33 cellular contexts compared by ENCODE assay signal in the genomic region with DNA sequence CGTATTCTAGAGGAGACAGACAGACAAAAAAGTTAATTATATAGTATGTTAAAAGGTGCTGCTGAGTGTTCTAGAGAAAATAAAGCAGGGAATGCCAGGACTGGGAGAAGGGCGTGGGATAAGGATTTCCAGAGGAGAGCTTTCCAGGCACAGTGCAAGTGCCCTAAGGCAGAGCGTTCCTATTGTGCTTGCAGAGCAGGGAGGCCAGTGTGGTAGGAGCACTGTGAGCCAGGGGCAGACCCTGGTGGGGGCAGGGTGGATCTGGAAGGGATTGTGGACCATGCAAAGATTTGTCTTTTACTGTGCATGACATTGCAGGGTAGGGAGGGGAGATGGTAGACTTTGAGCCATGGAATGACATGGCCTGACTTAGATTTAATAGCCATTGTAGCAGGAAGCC. TPM values are rescaled to one million over a fixed set of nuclear protein-coding genes. Genes with fewer than 3 reads are reported as not detected.
"Had no signal": no experiment of that assay in that cellular context is flagged by ENCODE, and none has a peak within 500 bp of the region (broad histone marks: within the 10 kb centered on the region; RNA-seq: fewer than 3 reads in every experiment).

No MANE protein-coding gene starts in this region.

- H3K4me1 Mint-ChIP-seq: activated CD4-positive, alpha-beta T cell treated with anti-CD3 and anti-CD28 coated beads, Interleukin-2, amount 10 ng/mL, durations not matched to agents 24 days and 14 days; activated naive CD8-positive, alpha-beta T cell treated with anti-CD3 and anti-CD28 coated beads for 36 hours; activated T-helper 17 cell treated with anti-CD3 and anti-CD28 coated beads, Interleukin-2, amount 50 U/mL, for 72 hours had no signal

- H3K27me3 Mint-ChIP-seq: activated CD4-positive, alpha-beta T cell treated with anti-CD3 and anti-CD28 coated beads, Interleukin-2, amount 10 ng/mL, durations not matched to agents 24 days and 14 days; activated CD8-positive, alpha-beta T cell treated with anti-CD3 and anti-CD28 coated beads for 36 hours; activated naive CD8-positive, alpha-beta T cell treated with anti-CD3 and anti-CD28 coated beads for 36 hours; activated T-helper 17 cell treated with anti-CD3 and anti-CD28 coated beads, Interleukin-2, amount 50 U/mL, for 72 hours had no signal

- H3K9me3 Mint-ChIP-seq: activated CD4-positive, alpha-beta T cell treated with anti-CD3 and anti-CD28 coated beads, Interleukin-2, amount 10 ng/mL, durations not matched to agents 24 days and 14 days; activated CD8-positive, alpha-beta T cell treated with anti-CD3 and anti-CD28 coated beads for 36 hours; activated naive CD8-positive, alpha-beta T cell treated with anti-CD3 and anti-CD28 coated beads for 36 hours; activated T-cell treated with anti-CD3 and anti-CD28 coated beads, Interleukin-2, amount 50 U/mL, for 72 hours; activated T-helper 17 cell treated with anti-CD3 and anti-CD28 coated beads, Interleukin-2, amount 50 U/mL, for 72 hours had no signal

- H3K27ac ChIP-seq: brain microvascular endothelial cell, WERI-Rb-1 had no signal

- H3K4me3 Mint-ChIP-seq: activated CD4-positive, alpha-beta T cell treated with anti-CD3 and anti-CD28 coated beads, Interleukin-2, amount 10 ng/mL, durations not matched to agents 24 days and 14 days; activated CD8-positive, alpha-beta T cell treated with anti-CD3 and anti-CD28 coated beads for 36 hours; activated naive CD8-positive, alpha-beta T cell treated with anti-CD3 and anti-CD28 coated beads for 36 hours; activated T-cell treated with anti-CD3 and anti-CD28 coated beads, Interleukin-2, amount 50 U/mL, for 72 hours; activated T-helper 17 cell treated with anti-CD3 and anti-CD28 coated beads, Interleukin-2, amount 50 U/mL, for 72 hours had no signal

- H3K9me3 ChIP-seq: MG63 had no signal

- DNase-seq: activated CD4-positive, alpha-beta T cell treated with anti-CD3 and anti-CD28 coated beads, Interleukin-2, amount 10 ng/mL, durations not matched to agents 24 days and 14 days; activated CD4-positive, alpha-beta T cell treated with anti-CD3 and anti-CD28 coated beads, Interleukin-2, amount 50 U/mL, for 4 hours; activated CD8-positive, alpha-beta T cell treated with anti-CD3 and anti-CD28 coated beads for 36 hours; activated effector memory CD4-positive, alpha-beta T cell treated with anti-CD3 and anti-CD28 coated beads, Interleukin-2, amount 50 U/mL, for 16 hours; activated naive CD4-positive, alpha-beta T cell; activated naive CD4-positive, alpha-beta T cell treated with anti-CD3 and anti-CD28 coated beads, Interleukin-2, amount 50 U/mL, for 16 hours; activated naive CD8-positive, alpha-beta T cell treated with anti-CD3 and anti-CD28 coated beads for 36 hours; activated T-cell treated with anti-CD3 and anti-CD28 coated beads, Interleukin-2, amount 50 U/mL, for 1 hour; activated T-cell treated with anti-CD3 and anti-CD28 coated beads, Interleukin-2, amount 50 U/mL, for 72 hours; amniotic stem cell; aorta; brain microvascular endothelial cell; central memory CD4-positive, alpha-beta T cell; Kasumi-1; MG63; NCI-H1048; NCI-H1105 treated with DMSO at 0.1 percent for 48 hours; NCI-H1436; NCI-H1694; NCI-H1930; NCI-H2081 treated with DMSO at 0.1 percent for 48 hours; NCI-H510A; NCI-H526; NCI-H748 treated with DMSO at 0.1 percent for 48 hours; OCI-M1; Right ventricle myocardium superior; SW 1271; T-helper 1 cell; T-helper 2 cell; T-helper 9 cell; WERI-Rb-1 had no signal

- H3K27ac Mint-ChIP-seq: activated CD4-positive, alpha-beta T cell treated with anti-CD3 and anti-CD28 coated beads, Interleukin-2, amount 10 ng/mL, durations not matched to agents 24 days and 14 days; activated CD8-positive, alpha-beta T cell treated with anti-CD3 and anti-CD28 coated beads for 36 hours; activated naive CD8-positive, alpha-beta T cell treated with anti-CD3 and anti-CD28 coated beads for 36 hours; activated T-helper 17 cell treated with anti-CD3 and anti-CD28 coated beads, Interleukin-2, amount 50 U/mL, for 72 hours had no signal

- ATAC-seq: activated CD8-positive, alpha-beta T cell treated with anti-CD3 and anti-CD28 coated beads for 36 hours; activated T-cell treated with anti-CD3 and anti-CD28 coated beads, Interleukin-2, amount 50 U/mL, for 72 hours; activated T-helper 17 cell treated with anti-CD3 and anti-CD28 coated beads, Interleukin-2, amount 50 U/mL, for 72 hours had no signal

- H3K27me3 ChIP-seq: brain microvascular endothelial cell, MG63 had no signal

- H3K4me3 ChIP-seq: MG63 had no signal

RNA-seq across cellular contexts. Expression of gene EXOC1L, which starts 59.6 kb away (rescaled TPM):
- total RNA-seq: activated CD4-positive, alpha-beta T cell treated with anti-CD3 and anti-CD28 coated beads, Interleukin-2, amount 10 ng/mL, durations not matched to agents 24 days and 14 days; activated CD8-positive, alpha-beta memory T cell treated with anti-CD3 and anti-CD28 coated beads for 36 hours; activated CD8-positive, alpha-beta T cell treated with anti-CD3 and anti-CD28 coated beads for 36 hours; activated naive CD8-positive, alpha-beta T cell treated with anti-CD3 and anti-CD28 coated beads for 36 hours; activated T-cell treated with anti-CD3 and anti-CD28 coated beads, Interleukin-2, amount 50 U/mL, for 72 hours; activated T-helper 17 cell treated with anti-CD3 and anti-CD28 coated beads, Interleukin-2, amount 50 U/mL, for 72 hours; aorta; Right ventricle myocardium superior had no signal
- polyA plus RNA-seq: aorta had no signal
